In genomic region chr7:49866076-49866735, GRCh38 we compare ENCODE assay signal across 23 cellular contexts.
DNase-seq lines count a peak whose midpoint lies in the region; ATAC-seq, FAIRE-seq and TF ChIP-seq lines count a peak whose summit lies in the region.
"Had no signal": no experiment of that assay in that cellular context is flagged by ENCODE, and none has a peak within 500 bp of the region (broad histone marks: within the 10 kb centered on the region; RNA-seq: fewer than 3 reads in every experiment).

No MANE protein-coding gene starts in this region.

- H3K27ac ChIP-seq in right atrium auricular region, result peak overlapping the region in 1 of 2 donors; percentile 45
- peak overlapping the region; percentile 27 for H3K27ac ChIP-seq in left ventricle myocardium inferior (replicated peaks)

- H3K36me3 Mint-ChIP-seq in chondrocyte (ENCODE audit: low read depth), result no peaks in the 10 kb centered on the region
- no peaks in the 10 kb centered on the region for H3K36me3 Mint-ChIP-seq in activated CD8-positive, alpha-beta memory T cell treated with anti-CD3 and anti-CD28 coated beads, Interleukin-2, amount 10 ng/mL, durations not matched to agents 7 days and 5 days
- H3K36me3 Mint-ChIP-seq: CD4-positive, CD25-positive, alpha-beta regulatory T cell; memory B cell; stimulated activated naive B cell treated with anti-CD40 and anti-IgM and Interleukin-4, amounts not matched to agents 10 μg/mL and 1 μg/mL and 100 μg/mL, for 72 hours had no signal

- no peaks in the 10 kb centered on the region for H3K36me3 ChIP-seq in right atrium auricular region
- H3K36me3 ChIP-seq in bronchial epithelial cell (ENCODE audit: control insufficient read depth, insufficient read depth, low read length), result no peaks in the 10 kb centered on the region
- H3K36me3 ChIP-seq in left ventricle myocardium inferior, result no peaks in the 10 kb centered on the region

- peak; percentile 86 for ATAC-seq in Right ventricle myocardium inferior
- no peak for ATAC-seq in activated CD8-positive, alpha-beta memory T cell treated with anti-CD3 and anti-CD28 coated beads, Interleukin-2, amount 10 ng/mL, durations not matched to agents 7 days and 5 days
- ATAC-seq in GM21717 (IDR thresholded peaks at IDR 0.05; ENCODE audit: unreplicated experiment), result no peak
- ATAC-seq: activated CD4-positive, alpha-beta T cell treated with anti-CD3 and anti-CD28 coated beads for 36 hours; stimulated activated naive B cell treated with anti-CD40 and anti-IgM and Interleukin-4, amounts not matched to agents 10 μg/mL and 1 μg/mL and 100 μg/mL, for 72 hours had no signal

- no peak for TF ChIP-seq CTCF in right atrium auricular region (IDR thresholded peaks at IDR 0.05)
- TF ChIP-seq CTCF in bronchial epithelial cell (IDR thresholded peaks at IDR 0.05; ENCODE audit: insufficient read depth, low read length, severe bottlenecking), result no peak
- TF ChIP-seq CTCF in left ventricle myocardium inferior (IDR thresholded peaks at IDR 0.05; ENCODE audit: borderline replicate concordance), result no peak
- no peak for TF ChIP-seq CTCF in chondrocyte (IDR thresholded peaks at IDR 0.05)

- no peak overlapping the region for H3K4me3 ChIP-seq in right atrium auricular region
- no peak overlapping the region for H3K4me3 ChIP-seq in bronchial epithelial cell (ENCODE audit: low read depth, low read length)
- H3K4me3 ChIP-seq in left ventricle myocardium inferior, result peak overlapping the region; percentile 11

- peaks cover 7% of the 10 kb centered on the region for H3K27me3 Mint-ChIP-seq in chondrocyte (ENCODE audit: low read depth)
- no peaks in the 10 kb centered on the region for H3K27me3 Mint-ChIP-seq in activated CD8-positive, alpha-beta memory T cell treated with anti-CD3 and anti-CD28 coated beads, Interleukin-2, amount 10 ng/mL, durations not matched to agents 7 days and 5 days
- H3K27me3 Mint-ChIP-seq: CD4-positive, CD25-positive, alpha-beta regulatory T cell had no signal

- intact Hi-C loops in Right ventricle myocardium inferior (cut with DNase I), result no loop called here
- intact Hi-C loops in left ventricle myocardium inferior (cut with micrococcal nuclease), result no loop called here

- FAIRE-seq in bronchial epithelial cell (lab: Jason Lieb, UNC), result peak; percentile 23
- FAIRE-seq: endothelial cell of umbilical vein, GM12892 had no signal

- H3K27ac Mint-ChIP-seq in chondrocyte (ENCODE audit: unreplicated experiment), result no peak overlapping the region
- no peak overlapping the region for H3K27ac Mint-ChIP-seq in activated CD8-positive, alpha-beta memory T cell treated with anti-CD3 and anti-CD28 coated beads, Interleukin-2, amount 10 ng/mL, durations not matched to agents 7 days and 5 days
- H3K27ac Mint-ChIP-seq: activated CD4-positive, alpha-beta T cell treated with anti-CD3 and anti-CD28 coated beads for 36 hours; activated T-cell treated with anti-CD3 and anti-CD28 coated beads, Interleukin-2, amount 50 U/mL, for 24 hours; CD4-positive, CD25-positive, alpha-beta regulatory T cell; memory B cell; stimulated activated naive B cell treated with anti-CD40 and anti-IgM and Interleukin-4, amounts not matched to agents 10 μg/mL and 1 μg/mL and 100 μg/mL, for 72 hours had no signal

- DNase-seq in Right ventricle myocardium inferior (ENCODE audit: missing footprints) (no peak), right atrium auricular region (ENCODE audit: low spot score) (no peak), bronchial epithelial cell (ENCODE audit: low read depth) (peak; percentile 96), left ventricle myocardium inferior (no peak), chondrocyte (ENCODE audit: low spot score) (no peak), RPMI8226 (no peak)
- no peak for DNase-seq in activated CD8-positive, alpha-beta memory T cell treated with anti-CD3 and anti-CD28 coated beads, Interleukin-2, amount 10 ng/mL, durations not matched to agents 7 days and 5 days
- DNase-seq: activated CD4-positive, alpha-beta T cell treated with anti-CD3 and anti-CD28 coated beads for 36 hours; activated T-cell treated with anti-CD3 and anti-CD28 coated beads, Interleukin-2, amount 50 U/mL, for 24 hours; CD4-positive, CD25-positive, alpha-beta regulatory T cell; EL; head of caudate nucleus; NCI-H1092; NCI-H187 treated with DMSO at 0.1 percent for 48 hours; NCI-H2227 treated with DMSO at 0.1 percent for 48 hours; NCI-H748 treated with DMSO at 0.1 percent for 48 hours; posterior cingulate gyrus; stimulated activated CD4-positive, alpha-beta T cell treated with anti-CD3 and anti-CD28 coated beads, Interleukin-15, amount 100 ng/mL, for 24 hours; stimulated activated naive B cell treated with anti-CD40 and anti-IgM and Interleukin-4, amounts not matched to agents 10 μg/mL and 1 μg/mL and 100 μg/mL, for 72 hours had no signal

- H3K4me3 Mint-ChIP-seq in chondrocyte (ENCODE audit: unreplicated experiment), result no peak overlapping the region
- no peak overlapping the region for H3K4me3 Mint-ChIP-seq in activated CD8-positive, alpha-beta memory T cell treated with anti-CD3 and anti-CD28 coated beads, Interleukin-2, amount 10 ng/mL, durations not matched to agents 7 days and 5 days
- H3K4me3 Mint-ChIP-seq: activated CD4-positive, alpha-beta T cell treated with anti-CD3 and anti-CD28 coated beads for 36 hours; activated T-cell treated with anti-CD3 and anti-CD28 coated beads, Interleukin-2, amount 50 U/mL, for 24 hours; CD4-positive, CD25-positive, alpha-beta regulatory T cell; memory B cell; stimulated activated naive B cell treated with anti-CD40 and anti-IgM and Interleukin-4, amounts not matched to agents 10 μg/mL and 1 μg/mL and 100 μg/mL, for 72 hours had no signal

- CTCF ChIA-PET in activated CD8-positive, alpha-beta memory T cell treated with anti-CD3 and anti-CD28 coated beads, Interleukin-2, amount 10 ng/mL, durations not matched to agents 7 days and 5 days (lab: Charles Lee), result no interaction called here

- no peaks in the 10 kb centered on the region for H3K4me1 Mint-ChIP-seq in chondrocyte (ENCODE audit: low read depth)
- H3K4me1 Mint-ChIP-seq in activated CD8-positive, alpha-beta memory T cell treated with anti-CD3 and anti-CD28 coated beads, Interleukin-2, amount 10 ng/mL, durations not matched to agents 7 days and 5 days, result no peaks in the 10 kb centered on the region
- H3K4me1 Mint-ChIP-seq: activated CD4-positive, alpha-beta T cell treated with anti-CD3 and anti-CD28 coated beads for 36 hours; CD4-positive, CD25-positive, alpha-beta regulatory T cell; memory B cell; stimulated activated naive B cell treated with anti-CD40 and anti-IgM and Interleukin-4, amounts not matched to agents 10 μg/mL and 1 μg/mL and 100 μg/mL, for 72 hours had no signal

- H3K9me3 ChIP-seq in right atrium auricular region, result peaks cover 0 to 5% of the 10 kb centered on the region in 2 donors
- H3K9me3 ChIP-seq in left ventricle myocardium inferior (replicated peaks), result peaks cover 3% of the 10 kb centered on the region

- no peaks in the 10 kb centered on the region for H3K9me3 Mint-ChIP-seq in chondrocyte (ENCODE audit: low read depth)
- H3K9me3 Mint-ChIP-seq in activated CD8-positive, alpha-beta memory T cell treated with anti-CD3 and anti-CD28 coated beads, Interleukin-2, amount 10 ng/mL, durations not matched to agents 7 days and 5 days (ENCODE audit: low read depth), result no peaks in the 10 kb centered on the region
- H3K9me3 Mint-ChIP-seq: activated T-cell treated with anti-CD3 and anti-CD28 coated beads, Interleukin-2, amount 50 U/mL, for 24 hours had no signal

- H3K27me3 ChIP-seq in right atrium auricular region, result no peaks in the 10 kb centered on the region
- H3K27me3 ChIP-seq in bronchial epithelial cell (ENCODE audit: control insufficient read depth, insufficient read depth, low read length), result no peaks in the 10 kb centered on the region
- H3K27me3 ChIP-seq in left ventricle myocardium inferior (ENCODE audit: low read depth), result no peaks in the 10 kb centered on the region

- H3K4me1 ChIP-seq in right atrium auricular region (peaks cover 0 to 15% of the 10 kb centered on the region in 2 donors), left ventricle myocardium inferior (peaks cover 23% of the 10 kb centered on the region)
